Comparison of ENCODE assay signal across 8 cellular contexts in the genomic region with DNA sequence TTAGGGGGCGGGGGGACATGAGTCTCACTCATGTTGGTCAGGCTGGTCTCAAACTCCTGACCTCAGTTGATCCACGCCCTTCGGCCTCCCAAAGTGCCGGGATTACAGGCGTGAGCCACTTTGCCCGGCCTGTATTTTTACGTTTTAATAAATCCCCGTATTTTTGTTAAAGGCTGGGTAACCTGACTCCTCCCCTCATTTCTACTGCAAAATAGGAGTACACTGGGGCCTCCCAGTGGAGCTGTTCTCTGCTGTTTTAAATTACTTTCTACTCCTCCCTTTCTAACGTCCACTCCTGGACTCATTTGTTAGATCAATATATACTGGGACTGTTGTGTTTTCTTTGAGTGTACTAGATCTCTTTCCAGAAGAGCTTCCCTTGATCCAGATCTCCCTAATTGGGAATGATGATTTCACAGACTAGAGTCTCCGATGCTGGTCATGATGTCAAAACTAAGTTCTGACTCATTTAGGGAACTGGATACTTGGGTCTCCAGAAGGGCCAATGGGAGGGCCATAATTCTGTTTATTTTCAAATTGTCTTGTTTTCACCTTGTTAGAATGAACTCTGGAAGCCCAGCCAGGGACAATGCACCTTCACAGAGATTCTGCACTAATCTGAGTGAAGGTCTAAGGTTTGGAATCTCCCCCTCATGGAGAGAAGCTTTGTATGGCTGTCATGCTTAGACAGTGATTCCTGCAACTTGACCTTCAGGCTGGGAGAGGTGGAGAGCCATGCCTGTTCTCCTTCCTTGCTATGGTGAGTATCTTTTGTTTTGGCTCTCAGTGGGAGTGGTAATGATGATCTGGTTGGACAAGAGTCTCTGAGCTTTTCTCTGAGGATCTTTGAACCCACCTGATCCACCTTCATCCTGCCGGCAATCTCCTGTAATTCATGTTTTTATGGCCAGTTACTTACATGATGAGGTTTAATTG. TPM values are rescaled to one million over a fixed set of nuclear protein-coding genes. Genes with fewer than 3 reads are reported as not detected.
DNase-seq lines count a peak whose midpoint lies in the region; TF ChIP-seq lines count a peak whose summit lies in the region.

No MANE protein-coding gene starts in this region.

- peak overlapping the region; percentile 97 for H3K4me3 Mint-ChIP-seq in HFFc6

- H3K9me3 ChIP-seq in ascending aorta = no peaks in the 10 kb centered on the region
- H3K9me3 ChIP-seq in tibial artery = no peaks in the 10 kb centered on the region

- H3K27ac Mint-ChIP-seq in HFFc6 = peak overlapping the region; percentile 99

- peaks cover 33 to 48% of the 10 kb centered on the region in 2 donors for H3K36me3 ChIP-seq in ascending aorta
- peaks cover 40 to 50% (median 48%) of the 10 kb centered on the region in 3 donors for H3K36me3 ChIP-seq in tibial artery

- peaks cover 24% of the 10 kb centered on the region for H3K27me3 Mint-ChIP-seq in HFFc6 (ENCODE audit: insufficient read depth)

- H3K4me1 ChIP-seq in ascending aorta = peaks cover 13 to 32% of the 10 kb centered on the region in 2 donors
- peaks cover 0 to 43% (median 40%) of the 10 kb centered on the region in 4 donors for H3K4me1 ChIP-seq in tibial artery

- DNase-seq in HFFc6 = peak; percentile 60
- DNase-seq in ascending aorta (ENCODE audit: low spot score in 2 of 2) = no peak
- peak; percentile 49 for DNase-seq in left kidney (ENCODE audit: low read depth, low spot score)
- DNase-seq in tibial artery = no peak
- no peak for DNase-seq in pons (ENCODE audit: low spot score)
- no peak for DNase-seq in middle frontal gyrus (ENCODE audit: extremely low spot score, low spot score)
- DNase-seq in NCI-H446 (lab: John Stamatoyannopoulos, UW) = no peak

- peaks cover 10% of the 10 kb centered on the region; the same call in 1 of the 2 replicates for H3K9me3 Mint-ChIP-seq in HFFc6

- H3K27ac ChIP-seq in 22Rv1 (peak overlapping the region; percentile 95), ascending aorta (peak overlapping the region; percentile 84 to 90), tibial artery (peak overlapping the region; percentile 87 to 88)

- peaks cover 47% of the 10 kb centered on the region for H3K36me3 Mint-ChIP-seq in HFFc6 (ENCODE audit: low read depth)

- H3K27me3 ChIP-seq in ascending aorta (no peaks in the 10 kb centered on the region), tibial artery (no peaks in the 10 kb centered on the region)

- H3K4me3 ChIP-seq in ascending aorta = peak overlapping the region; percentile 67 to 80
- peak overlapping the region; percentile 70 to 88 for H3K4me3 ChIP-seq in tibial artery

- intact Hi-C loops in ascending aorta (cut with DNase I) (loop anchor here (10.0 kb wide), 1 partner anchor 292 kb away; a partner anchor contains a TSS), tibial artery (cut with DNase I; ENCODE audit: low total_unique reads) (loop anchor here (5.0 to 10.0 kb wide), 2 partner anchors 112 to 170 kb away; a partner anchor contains a TSS)

- TF ChIP-seq CTCF in 22Rv1 (IDR thresholded peaks at IDR 0.05) (no peak), HFFc6 (IDR thresholded peaks at IDR 0.05) (0 out of 2 replicates have a peak, but pooled peaks have one; percentile 32), ascending aorta (IDR thresholded peaks at IDR 0.05) (no peak), tibial artery (IDR thresholded peaks at IDR 0.05) (no peak)

- peaks cover 38% of the 10 kb centered on the region for H3K4me1 Mint-ChIP-seq in HFFc6 (ENCODE audit: low read depth)

RNA-seq across cellular contexts. Expression of a gene that starts 9.4 kb away (rescaled TPM):
- 100 to 1,000 TPM in 2 of 6 experiments, 10 to 100 TPM in 4; 95.5 to 116 (median 98.9) TPM for total RNA-seq in HFFc6 (2021; fragmentation: NEBNext Ultra II Directional; extraction: Animal tissue kit (Norgen Biotek cat#: 25700))
- 613 TPM for total RNA-seq in ascending aorta

RNA-seq across cellular contexts. Expression of a gene that starts 21.6 kb away (rescaled TPM):
- total RNA-seq in HFFc6 (2021; fragmentation: NEBNext Ultra II Directional; extraction: Animal tissue kit (Norgen Biotek cat#: 25700)) = 100 to 1,000 TPM in 1 of 6 experiments, 10 to 100 TPM in 5; 78.5 to 102 (median 84.7) TPM
- 288 TPM for total RNA-seq in ascending aorta

RNA-seq across cellular contexts. Expression of a gene that starts 21.9 kb away (rescaled TPM):
- total RNA-seq in HFFc6 (2021; fragmentation: NEBNext Ultra II Directional; extraction: Animal tissue kit (Norgen Biotek cat#: 25700)) = 1 to 10 TPM; 1.2 to 1.9 (median 1.6) TPM
- total RNA-seq in ascending aorta = not detected

RNA-seq across cellular contexts. Expression of a gene that starts 25.7 kb away (rescaled TPM):
- 10 to 100 TPM; 35.8 to 48.6 (median 40.9) TPM for total RNA-seq in HFFc6 (2021; fragmentation: NEBNext Ultra II Directional; extraction: Animal tissue kit (Norgen Biotek cat#: 25700))
- total RNA-seq in ascending aorta = 21.6 TPM

RNA-seq across cellular contexts. Expression of a gene that starts 30.2 kb away (rescaled TPM):
- total RNA-seq in HFFc6 (2021; fragmentation: NEBNext Ultra II Directional; extraction: Animal tissue kit (Norgen Biotek cat#: 25700)) = 10 to 100 TPM; 31.8 to 48.5 (median 43.4) TPM
- 61.3 TPM for total RNA-seq in ascending aorta

Comparison
In these comparisons a context has a peak if more than half of its experiments do, and no peak if none do; other contexts are left out.
1. DNase-seq: peak in HFFc6 (single experiment) and left kidney (single experiment); none in ascending aorta (0 of 2), tibial artery (0 of 2), pons (single experiment), middle frontal gyrus (single experiment) and NCI-H446 (0 of 2).
2. Peak in every context shown above with its lines, with median percentiles within 50 percentile points of each other: H3K27ac ChIP-seq.